28 cellular contexts compared by ENCODE assay signal in the genomic region with DNA sequence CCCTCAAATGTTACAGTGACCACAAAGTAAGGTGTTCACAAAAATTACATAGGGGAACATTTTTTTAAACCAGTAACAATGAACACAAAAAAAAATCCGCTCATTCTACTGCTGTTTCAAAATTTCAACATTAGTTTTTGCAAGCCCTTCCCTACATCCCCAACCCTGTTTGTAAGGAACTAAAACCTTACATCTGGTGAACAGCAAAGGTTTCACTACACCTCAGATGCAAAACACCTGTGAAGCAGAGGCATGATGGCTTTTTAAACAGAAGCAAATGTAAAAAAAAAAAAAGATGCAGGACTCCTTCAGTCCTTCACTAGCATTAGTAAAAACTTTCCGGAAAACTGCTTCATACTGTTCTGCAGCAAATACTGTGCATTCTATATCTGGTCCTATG.
"Had no signal": no experiment of that assay in that cellular context is flagged by ENCODE, and none has a peak within 500 bp of the region (broad histone marks: within the 10 kb centered on the region; RNA-seq: fewer than 3 reads in every experiment).

No MANE protein-coding gene starts in this region.

- H3K27me3 ChIP-seq: stomach, suprapubic skin, testis, thyroid gland, tibial artery, tibial nerve, transverse colon, upper lobe of left lung, upper lobe of right lung, uterus, vagina had no signal

- H3K36me3 Mint-ChIP-seq: stimulated activated effector memory CD8-positive, alpha-beta T cell treated with anti-CD3 and anti-CD28 coated beads, Interleukin-12 subunit alpha, Interleukin-12 subunit beta, amount 100 ng/mL, for 72 hours; stimulated activated memory B cell treated with anti-CD40 and anti-IgM and Interleukin-4, amounts not matched to agents 10 μg/mL and 1 μg/mL and 100 μg/mL, for 72 hours; stimulated activated naive B cell treated with anti-CD40 and anti-IgM and Interleukin-4, amounts not matched to agents 10 μg/mL and 1 μg/mL and 100 μg/mL, for 72 hours; type B pancreatic cell had no signal

- H3K27ac Mint-ChIP-seq: stimulated activated effector memory CD8-positive, alpha-beta T cell treated with anti-CD3 and anti-CD28 coated beads, Interleukin-12 subunit alpha, Interleukin-12 subunit beta, amount 100 ng/mL, for 72 hours; stimulated activated memory B cell treated with anti-CD40 and anti-IgM and Interleukin-4, amounts not matched to agents 10 μg/mL and 1 μg/mL and 100 μg/mL, for 72 hours; stimulated activated naive B cell treated with anti-CD40 and anti-IgM and Interleukin-4, amounts not matched to agents 10 μg/mL and 1 μg/mL and 100 μg/mL, for 72 hours; stimulated activated naive CD8-positive, alpha-beta T cell treated with anti-CD3 and anti-CD28 coated beads, Interleukin-15, amount 100 ng/mL, for 72 hours; stimulated activated naive CD8-positive, alpha-beta T cell treated with anti-CD3 and anti-CD28 coated beads, Interleukin-15, Interleukin-2, amounts not matched to agents 100 ng/mL and 50 ng/mL, for 24 hours; type B pancreatic cell had no signal

- DNase-seq: stimulated activated CD4-positive, alpha-beta T cell treated with anti-CD3 and anti-CD28 coated beads, Interleukin-2, amount 100 ng/mL, for 48 hours; stimulated activated CD4-positive, alpha-beta T cell treated with anti-CD3 and anti-CD28 coated beads, Interleukin-4, amount 100 ng/mL, for 1 hour; stimulated activated CD4-positive, alpha-beta T cell treated with anti-CD3 and anti-CD28 coated beads, Interleukin-4, amount 100 ng/mL, for 24 hours; stimulated activated CD4-positive, alpha-beta T cell treated with anti-CD3 and anti-CD28 coated beads, Interleukin-4, amount 100 ng/mL, for 4 hours; stimulated activated CD8-positive, alpha-beta memory T cell treated with anti-CD3 and anti-CD28 coated beads, Interleukin-4, amount 100 ng/mL, for 48 hours; stimulated activated naive B cell treated with anti-CD40 and anti-IgM and Interleukin-4, amounts not matched to agents 10 μg/mL and 1 μg/mL and 100 μg/mL, for 72 hours; stimulated activated naive CD4-positive, alpha-beta T cell; stimulated activated naive CD4-positive, alpha-beta T cell treated with Interleukin-2 at 50 U/mL for 16 hours; stimulated activated naive CD8-positive, alpha-beta T cell treated with anti-CD3 and anti-CD28 coated beads, Interleukin-15, amount 100 ng/mL, for 72 hours; stimulated activated naive CD8-positive, alpha-beta T cell treated with anti-CD3 and anti-CD28 coated beads, Interleukin-15, Interleukin-2, amounts not matched to agents 100 U/mL and 50 U/mL, for 24 hours; stomach; substantia nigra; testis; thyroid gland; tibial artery; transverse colon; trophoblast cell; upper lobe of right lung; uterus had no signal

- H3K4me1 ChIP-seq: stomach, suprapubic skin, testis, thyroid gland, tibial artery, tibial nerve, transverse colon, upper lobe of left lung, upper lobe of right lung, uterus, vagina had no signal

- H3K27me3 Mint-ChIP-seq: stimulated activated naive B cell treated with anti-CD40 and anti-IgM and Interleukin-4, amounts not matched to agents 10 μg/mL and 1 μg/mL and 100 μg/mL, for 72 hours; type B pancreatic cell had no signal

- H3K9me3 ChIP-seq: testis, thoracic aorta, thyroid gland, transverse colon, upper lobe of left lung, upper lobe of right lung, uterus, vagina had no signal

- H3K36me3 ChIP-seq: stomach, suprapubic skin, thoracic aorta, thyroid gland, tibial artery, tibial nerve, transverse colon, upper lobe of left lung, upper lobe of right lung, uterus, vagina had no signal

- ATAC-seq: stimulated activated effector memory CD8-positive, alpha-beta T cell treated with anti-CD3 and anti-CD28 coated beads, Interleukin-12 subunit alpha, Interleukin-12 subunit beta, amount 100 ng/mL, for 72 hours; stimulated activated memory B cell treated with anti-CD40 and anti-IgM and Interleukin-4, amounts not matched to agents 10 μg/mL and 1 μg/mL and 100 μg/mL, for 72 hours; stimulated activated naive B cell treated with anti-CD40 and anti-IgM and Interleukin-4, amounts not matched to agents 10 μg/mL and 1 μg/mL and 100 μg/mL, for 72 hours; stimulated activated naive CD8-positive, alpha-beta T cell treated with anti-CD3 and anti-CD28 coated beads, Interleukin-15, amount 100 ng/mL, for 72 hours; stimulated activated naive CD8-positive, alpha-beta T cell treated with anti-CD3 and anti-CD28 coated beads, Interleukin-15, Interleukin-2, amounts not matched to agents 100 U/mL and 50 U/mL, for 24 hours; upper lobe of right lung had no signal

- H3K9me3 Mint-ChIP-seq: type B pancreatic cell had no signal

- H3K4me1 Mint-ChIP-seq: stimulated activated effector memory CD8-positive, alpha-beta T cell treated with anti-CD3 and anti-CD28 coated beads, Interleukin-12 subunit alpha, Interleukin-12 subunit beta, amount 100 ng/mL, for 72 hours; stimulated activated memory B cell treated with anti-CD40 and anti-IgM and Interleukin-4, amounts not matched to agents 10 μg/mL and 1 μg/mL and 100 μg/mL, for 72 hours; stimulated activated naive B cell treated with anti-CD40 and anti-IgM and Interleukin-4, amounts not matched to agents 10 μg/mL and 1 μg/mL and 100 μg/mL, for 72 hours; stimulated activated naive CD8-positive, alpha-beta T cell treated with anti-CD3 and anti-CD28 coated beads, Interleukin-15, amount 100 ng/mL, for 72 hours had no signal

- H3K27ac ChIP-seq: stomach, suprapubic skin, testis, thoracic aorta, thyroid gland, tibial artery, tibial nerve, transverse colon, upper lobe of left lung, upper lobe of right lung, uterus, vagina had no signal

- H3K4me3 ChIP-seq: stomach, suprapubic skin, testis, thoracic aorta, thyroid gland, tibial artery, tibial nerve, transverse colon, upper lobe of left lung, upper lobe of right lung, uterus, vagina had no signal

- H3K4me3 Mint-ChIP-seq: stimulated activated effector memory CD8-positive, alpha-beta T cell treated with anti-CD3 and anti-CD28 coated beads, Interleukin-12 subunit alpha, Interleukin-12 subunit beta, amount 100 ng/mL, for 72 hours; stimulated activated memory B cell treated with anti-CD40 and anti-IgM and Interleukin-4, amounts not matched to agents 10 μg/mL and 1 μg/mL and 100 μg/mL, for 72 hours; stimulated activated naive B cell treated with anti-CD40 and anti-IgM and Interleukin-4, amounts not matched to agents 10 μg/mL and 1 μg/mL and 100 μg/mL, for 72 hours; stimulated activated naive CD8-positive, alpha-beta T cell treated with anti-CD3 and anti-CD28 coated beads, Interleukin-15, amount 100 ng/mL, for 72 hours; stimulated activated naive CD8-positive, alpha-beta T cell treated with anti-CD3 and anti-CD28 coated beads, Interleukin-15, Interleukin-2, amounts not matched to agents 100 ng/mL and 50 ng/mL, for 24 hours; type B pancreatic cell had no signal
